In the genomic region with DNA sequence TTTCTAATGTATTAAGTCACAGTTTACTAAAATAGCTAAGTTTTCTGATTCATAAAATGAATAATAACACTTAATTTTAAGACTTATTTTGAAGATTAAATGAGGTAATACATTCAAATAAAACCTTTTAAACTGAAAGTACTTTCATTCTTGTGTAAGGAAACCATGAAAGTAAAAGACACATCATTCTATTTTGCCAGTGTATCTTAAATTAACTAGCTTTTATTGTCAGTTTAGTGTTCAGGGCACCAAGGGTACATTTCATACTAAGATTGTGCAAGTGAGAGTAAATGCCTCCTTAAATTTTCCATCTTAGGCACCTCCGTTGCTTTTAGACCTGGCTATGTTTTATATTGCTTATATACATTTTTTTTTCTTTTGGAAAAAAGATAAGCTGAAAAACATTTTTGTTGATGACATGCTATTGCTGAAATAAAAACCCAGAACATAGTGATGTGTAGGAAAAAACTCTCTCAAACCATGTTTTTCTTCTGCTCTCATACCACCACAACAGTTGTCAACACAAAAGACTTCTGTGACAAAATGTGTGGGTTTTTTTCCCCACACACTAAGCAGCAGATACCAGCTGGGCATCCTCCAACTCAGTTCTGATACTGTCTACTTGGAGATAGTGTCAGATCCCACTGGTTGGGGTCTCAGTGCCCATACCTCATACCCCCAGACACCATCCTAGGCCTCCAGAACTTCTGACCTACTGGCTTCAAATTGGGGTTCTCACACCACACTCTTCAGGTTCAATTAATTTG, we compare ENCODE assay signal across 1 cellular context.
TF ChIP-seq lines count a peak whose summit lies in the region.

No MANE protein-coding gene starts in this region.

TF ChIP-seq in HepG2, 621 proteins besides CTCF, POLR2A, EP300 and RAD21:
- TF ChIP-seq AGO1 (IDR thresholded peaks at IDR 0.05; ENCODE audit: low read depth, low read length, poor library complexity, severe bottlenecking) (no peak), ZBTB34 (CRISPR knock-in tag; IDR thresholded peaks at IDR 0.05) (no peak), MLX (CRISPR knock-in tag; IDR thresholded peaks at IDR 0.05) (no peak), TCF12 (IDR thresholded peaks at IDR 0.05) (no peak), TCF12 (CRISPR knock-in tag; IDR thresholded peaks at IDR 0.05) (no peak), KLF9 (CRISPR knock-in tag; IDR thresholded peaks at IDR 0.05; ENCODE audit: low read depth) (no peak), ZNF644 (CRISPR knock-in tag; IDR thresholded peaks at IDR 0.05; ENCODE audit: low read depth) (no peak), KDM6A (CRISPR knock-in tag; IDR thresholded peaks at IDR 0.05; ENCODE audit: low read depth) (no peak), TOPORS (CRISPR knock-in tag; IDR thresholded peaks at IDR 0.05) (no peak), ASH2L (IDR thresholded peaks at IDR 0.05; ENCODE audit: insufficient read length, low read depth, low read length) (no peak), ZSCAN30 (CRISPR knock-in tag; IDR thresholded peaks at IDR 0.05) (no peak), ZNF737 (CRISPR knock-in tag; IDR thresholded peaks at IDR 0.05; ENCODE audit: borderline replicate concordance) (no peak), RFXANK (CRISPR knock-in tag; IDR thresholded peaks at IDR 0.05) (no peak), ZNF44 (CRISPR knock-in tag; IDR thresholded peaks at IDR 0.05) (no peak), HNRNPLL (IDR thresholded peaks at IDR 0.05; ENCODE audit: low read depth, low read length, poor library complexity, severe bottlenecking) (no peak), ATF7-NPFF (CRISPR knock-in tag; IDR thresholded peaks at IDR 0.05; ENCODE audit: low read depth) (no peak), SP4 (CRISPR knock-in tag; IDR thresholded peaks at IDR 0.05) (no peak), NFYB (CRISPR knock-in tag; IDR thresholded peaks at IDR 0.05) (no peak)
- TF ChIP-seq, protein P1, sequence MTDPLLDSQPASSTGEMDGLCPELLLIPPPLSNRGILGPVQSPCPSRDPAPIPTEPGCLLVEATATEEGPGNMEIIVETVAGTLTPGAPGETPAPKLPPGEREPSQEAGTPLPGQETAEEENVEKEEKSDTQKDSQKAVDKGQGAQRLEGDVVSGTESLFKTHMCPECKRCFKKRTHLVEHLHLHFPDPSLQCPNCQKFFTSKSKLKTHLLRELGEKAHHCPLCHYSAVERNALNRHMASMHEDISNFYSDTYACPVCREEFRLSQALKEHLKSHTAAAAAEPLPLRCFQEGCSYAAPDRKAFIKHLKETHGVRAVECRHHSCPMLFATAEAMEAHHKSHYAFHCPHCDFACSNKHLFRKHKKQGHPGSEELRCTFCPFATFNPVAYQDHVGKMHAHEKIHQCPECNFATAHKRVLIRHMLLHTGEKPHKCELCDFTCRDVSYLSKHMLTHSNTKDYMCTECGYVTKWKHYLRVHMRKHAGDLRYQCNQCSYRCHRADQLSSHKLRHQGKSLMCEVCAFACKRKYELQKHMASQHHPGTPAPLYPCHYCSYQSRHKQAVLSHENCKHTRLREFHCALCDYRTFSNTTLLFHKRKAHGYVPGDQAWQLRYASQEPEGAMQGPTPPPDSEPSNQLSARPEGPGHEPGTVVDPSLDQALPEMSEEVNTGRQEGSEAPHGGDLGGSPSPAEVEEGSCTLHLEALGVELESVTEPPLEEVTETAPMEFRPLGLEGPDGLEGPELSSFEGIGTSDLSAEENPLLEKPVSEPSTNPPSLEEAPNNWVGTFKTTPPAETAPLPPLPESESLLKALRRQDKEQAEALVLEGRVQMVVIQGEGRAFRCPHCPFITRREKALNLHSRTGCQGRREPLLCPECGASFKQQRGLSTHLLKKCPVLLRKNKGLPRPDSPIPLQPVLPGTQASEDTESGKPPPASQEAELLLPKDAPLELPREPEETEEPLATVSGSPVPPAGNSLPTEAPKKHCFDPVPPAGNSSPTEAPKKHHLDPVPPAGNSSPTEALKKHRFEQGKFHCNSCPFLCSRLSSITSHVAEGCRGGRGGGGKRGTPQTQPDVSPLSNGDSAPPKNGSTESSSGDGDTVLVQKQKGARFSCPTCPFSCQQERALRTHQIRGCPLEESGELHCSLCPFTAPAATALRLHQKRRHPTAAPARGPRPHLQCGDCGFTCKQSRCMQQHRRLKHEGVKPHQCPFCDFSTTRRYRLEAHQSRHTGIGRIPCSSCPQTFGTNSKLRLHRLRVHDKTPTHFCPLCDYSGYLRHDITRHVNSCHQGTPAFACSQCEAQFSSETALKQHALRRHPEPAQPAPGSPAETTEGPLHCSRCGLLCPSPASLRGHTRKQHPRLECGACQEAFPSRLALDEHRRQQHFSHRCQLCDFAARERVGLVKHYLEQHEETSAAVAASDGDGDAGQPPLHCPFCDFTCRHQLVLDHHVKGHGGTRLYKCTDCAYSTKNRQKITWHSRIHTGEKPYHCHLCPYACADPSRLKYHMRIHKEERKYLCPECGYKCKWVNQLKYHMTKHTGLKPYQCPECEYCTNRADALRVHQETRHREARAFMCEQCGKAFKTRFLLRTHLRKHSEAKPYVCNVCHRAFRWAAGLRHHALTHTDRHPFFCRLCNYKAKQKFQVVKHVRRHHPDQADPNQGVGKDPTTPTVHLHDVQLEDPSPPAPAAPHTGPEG (CRISPR knock-in tag; IDR thresholded peaks at IDR 0.05) = no peak
- TF ChIP-seq, protein P2, sequence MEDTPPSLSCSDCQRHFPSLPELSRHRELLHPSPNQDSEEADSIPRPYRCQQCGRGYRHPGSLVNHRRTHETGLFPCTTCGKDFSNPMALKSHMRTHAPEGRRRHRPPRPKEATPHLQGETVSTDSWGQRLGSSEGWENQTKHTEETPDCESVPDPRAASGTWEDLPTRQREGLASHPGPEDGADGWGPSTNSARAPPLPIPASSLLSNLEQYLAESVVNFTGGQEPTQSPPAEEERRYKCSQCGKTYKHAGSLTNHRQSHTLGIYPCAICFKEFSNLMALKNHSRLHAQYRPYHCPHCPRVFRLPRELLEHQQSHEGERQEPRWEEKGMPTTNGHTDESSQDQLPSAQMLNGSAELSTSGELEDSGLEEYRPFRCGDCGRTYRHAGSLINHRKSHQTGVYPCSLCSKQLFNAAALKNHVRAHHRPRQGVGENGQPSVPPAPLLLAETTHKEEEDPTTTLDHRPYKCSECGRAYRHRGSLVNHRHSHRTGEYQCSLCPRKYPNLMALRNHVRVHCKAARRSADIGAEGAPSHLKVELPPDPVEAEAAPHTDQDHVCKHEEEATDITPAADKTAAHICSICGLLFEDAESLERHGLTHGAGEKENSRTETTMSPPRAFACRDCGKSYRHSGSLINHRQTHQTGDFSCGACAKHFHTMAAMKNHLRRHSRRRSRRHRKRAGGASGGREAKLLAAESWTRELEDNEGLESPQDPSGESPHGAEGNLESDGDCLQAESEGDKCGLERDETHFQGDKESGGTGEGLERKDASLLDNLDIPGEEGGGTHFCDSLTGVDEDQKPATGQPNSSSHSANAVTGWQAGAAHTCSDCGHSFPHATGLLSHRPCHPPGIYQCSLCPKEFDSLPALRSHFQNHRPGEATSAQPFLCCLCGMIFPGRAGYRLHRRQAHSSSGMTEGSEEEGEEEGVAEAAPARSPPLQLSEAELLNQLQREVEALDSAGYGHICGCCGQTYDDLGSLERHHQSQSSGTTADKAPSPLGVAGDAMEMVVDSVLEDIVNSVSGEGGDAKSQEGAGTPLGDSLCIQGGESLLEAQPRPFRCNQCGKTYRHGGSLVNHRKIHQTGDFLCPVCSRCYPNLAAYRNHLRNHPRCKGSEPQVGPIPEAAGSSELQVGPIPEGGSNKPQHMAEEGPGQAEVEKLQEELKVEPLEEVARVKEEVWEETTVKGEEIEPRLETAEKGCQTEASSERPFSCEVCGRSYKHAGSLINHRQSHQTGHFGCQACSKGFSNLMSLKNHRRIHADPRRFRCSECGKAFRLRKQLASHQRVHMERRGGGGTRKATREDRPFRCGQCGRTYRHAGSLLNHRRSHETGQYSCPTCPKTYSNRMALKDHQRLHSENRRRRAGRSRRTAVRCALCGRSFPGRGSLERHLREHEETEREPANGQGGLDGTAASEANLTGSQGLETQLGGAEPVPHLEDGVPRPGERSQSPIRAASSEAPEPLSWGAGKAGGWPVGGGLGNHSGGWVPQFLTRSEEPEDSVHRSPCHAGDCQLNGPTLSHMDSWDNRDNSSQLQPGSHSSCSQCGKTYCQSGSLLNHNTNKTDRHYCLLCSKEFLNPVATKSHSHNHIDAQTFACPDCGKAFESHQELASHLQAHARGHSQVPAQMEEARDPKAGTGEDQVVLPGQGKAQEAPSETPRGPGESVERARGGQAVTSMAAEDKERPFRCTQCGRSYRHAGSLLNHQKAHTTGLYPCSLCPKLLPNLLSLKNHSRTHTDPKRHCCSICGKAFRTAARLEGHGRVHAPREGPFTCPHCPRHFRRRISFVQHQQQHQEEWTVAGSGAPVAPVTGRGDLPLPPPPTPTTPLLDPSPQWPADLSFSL (CRISPR knock-in tag; IDR thresholded peaks at IDR 0.05) = no peak
